Comparison of ENCODE assay signal across 26 cellular contexts in the genomic region with DNA sequence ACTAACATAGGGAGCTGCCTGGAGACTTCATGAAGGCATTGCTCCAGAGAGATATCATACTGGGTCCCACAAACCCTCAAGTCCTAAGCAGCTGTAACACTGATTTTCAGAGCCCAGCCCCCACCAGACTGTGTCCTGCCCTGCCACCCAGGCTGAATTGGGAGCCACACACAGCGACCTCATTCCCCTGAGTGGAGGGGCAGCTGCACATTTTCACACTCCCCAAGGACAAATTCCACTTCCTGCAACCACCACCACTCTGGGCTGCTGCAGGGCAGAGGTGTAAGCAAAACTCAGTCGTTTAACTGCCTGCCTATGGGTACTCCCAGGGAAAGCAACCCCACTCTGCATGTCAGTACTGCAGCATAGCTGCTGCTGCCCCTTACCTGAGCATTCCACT.
"Had no signal": no experiment of that assay in that cellular context is flagged by ENCODE, and none has a peak within 500 bp of the region (broad histone marks: within the 10 kb centered on the region; RNA-seq: fewer than 3 reads in every experiment).

No MANE protein-coding gene starts in this region.

- FAIRE-seq: islet of Langerhans had no signal

- H3K4me3 ChIP-seq: left ventricle myocardium inferior, lung, ovary, prostate gland, skin epidermis, stomach, testis, thyroid gland, transverse colon, upper lobe of left lung, vagina had no signal

- H3K27ac ChIP-seq: left ventricle myocardium inferior, ovary, prostate gland, skin epidermis, stomach, testis, thyroid gland, transverse colon, upper lobe of left lung, vagina had no signal

- H3K9me3 ChIP-seq: ovary, prostate gland, testis, thyroid gland, upper lobe of left lung, vagina had no signal

- H3K36me3 ChIP-seq: left ventricle myocardium inferior, ovary, prostate gland, stomach, thyroid gland, transverse colon, upper lobe of left lung, vagina had no signal

- H3K4me1 ChIP-seq: left ventricle myocardium inferior, prostate gland, testis, thyroid gland, transverse colon, upper lobe of left lung, vagina had no signal

- ATAC-seq: naive thymus-derived CD4-positive, alpha-beta T cell; natural killer cell treated with Interleukin-12 subunit alpha and Interleukin-12 subunit beta and Interleukin-15 and Interleukin-18, amount 100 ng/mL, for 72 hours; right cardiac atrium; sciatic nerve; stimulated activated naive B cell treated with anti-CD40 and anti-IgM and Interleukin-4, amounts not matched to agents 10 μg/mL and 1 μg/mL and 100 μg/mL, for 72 hours; stimulated activated naive CD8-positive, alpha-beta T cell treated with anti-CD3 and anti-CD28 coated beads, Interleukin-15, Interleukin-2, amounts not matched to agents 100 U/mL and 50 U/mL, for 24 hours had no signal

- H3K27me3 ChIP-seq: ovary, stomach, testis, thyroid gland, transverse colon, upper lobe of left lung, vagina had no signal

- DNase-seq: hippocampal formation; immature natural killer cell; left ventricle myocardium inferior; mesendoderm; naive thymus-derived CD4-positive, alpha-beta T cell; ovary; retina; right cardiac atrium; stimulated activated CD4-positive, alpha-beta T cell treated with anti-CD3 and anti-CD28 coated beads, Interleukin-12 subunit alpha, Interleukin-12 subunit beta, amount 100 ng/mL, for 4 hours; stimulated activated CD4-positive, alpha-beta T cell treated with anti-CD3 and anti-CD28 coated beads, Interleukin-15, amount 100 ng/mL, for 24 hours; stimulated activated CD4-positive, alpha-beta T cell treated with anti-CD3 and anti-CD28 coated beads, Interleukin-2, amount 100 ng/mL, for 24 hours; stimulated activated CD4-positive, alpha-beta T cell treated with anti-CD3 and anti-CD28 coated beads, Interleukin-4, amount 100 ng/mL, for 1 hour; stimulated activated naive B cell treated with anti-CD40 and anti-IgM and Interleukin-4, amounts not matched to agents 10 μg/mL and 1 μg/mL and 100 μg/mL, for 72 hours; stimulated activated naive CD8-positive, alpha-beta T cell treated with anti-CD3 and anti-CD28 coated beads, Interleukin-15, Interleukin-2, amounts not matched to agents 100 U/mL and 50 U/mL, for 24 hours; stomach; testis; thyroid gland; transverse colon; upper lobe of left lung had no signal
